Comparison of ENCODE assay signal across 5 cellular contexts in genomic region chr11:105072121-105072520, GRCh38. TPM values are rescaled to one million over a fixed set of nuclear protein-coding genes. Genes with fewer than 3 reads are reported as not detected.
"Had no signal": no experiment of that assay in that cellular context is flagged by ENCODE, and none has a peak within 500 bp of the region (broad histone marks: within the 10 kb centered on the region; RNA-seq: fewer than 3 reads in every experiment).

No MANE protein-coding gene starts in this region.

RNA-seq across cellular contexts. Expression of gene CARD16, which starts 27.0 kb away (rescaled TPM):
- total RNA-seq: HepG2, HT-29 had no signal
- polyA plus RNA-seq: K562 had no signal

RNA-seq across cellular contexts. Expression of gene CASP1, which starts 37.2 kb away (rescaled TPM):
- total RNA-seq: HT-29, K562 had no signal
- polyA plus RNA-seq: K562 had no signal

RNA-seq across cellular contexts. Expression of gene CASP5, which starts 49.2 kb away (rescaled TPM):
- total RNA-seq: HepG2, HT-29, HT1080, IMR-90, K562 had no signal
- polyA plus RNA-seq: HepG2, IMR-90, K562 had no signal
